9 cellular contexts compared by ENCODE assay signal in the genomic region with DNA sequence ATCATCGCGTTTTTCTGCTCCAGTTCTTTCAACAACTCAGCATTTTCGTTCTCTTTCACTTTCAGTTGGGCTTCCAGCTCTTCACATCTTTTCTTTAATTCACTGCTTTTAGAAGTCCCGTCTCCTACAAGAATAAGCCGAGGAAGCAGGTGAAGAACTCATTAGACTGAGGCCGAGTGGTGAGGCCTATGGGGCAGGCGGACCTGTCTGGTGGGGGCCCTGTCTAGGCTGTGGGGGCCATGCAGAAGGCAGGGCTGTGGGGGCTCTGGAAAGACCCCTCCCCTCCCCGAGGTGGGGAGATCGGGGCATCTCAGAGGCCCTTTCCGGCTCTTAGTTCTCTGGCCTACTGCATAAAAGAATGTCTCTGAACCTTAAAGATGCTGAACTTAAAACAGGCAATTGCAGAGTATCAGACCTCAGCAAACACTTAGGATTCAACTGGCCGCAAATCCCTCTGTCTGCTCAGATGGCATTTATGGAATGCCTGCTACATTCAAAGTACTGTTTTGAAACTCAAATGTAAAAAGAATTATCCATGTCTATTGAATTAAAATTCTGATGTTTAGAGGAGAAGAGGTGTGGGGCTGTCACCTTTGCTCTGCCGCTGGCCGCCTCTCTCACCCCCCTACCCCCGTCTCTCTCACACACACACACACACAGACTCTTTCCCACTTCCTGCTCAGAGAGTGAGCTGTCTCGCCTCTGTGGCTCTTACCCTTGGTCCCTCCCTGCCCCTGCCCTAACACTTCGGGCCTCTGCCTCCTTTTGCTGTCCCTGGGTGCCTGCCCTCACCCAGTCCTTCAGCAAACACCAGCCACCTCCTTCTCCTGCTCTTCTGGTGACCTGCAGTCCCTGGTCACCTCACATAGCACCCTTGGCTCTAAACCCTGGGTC. TPM values are rescaled to one million over a fixed set of nuclear protein-coding genes. Genes with fewer than 3 reads are reported as not detected.
DNase-seq lines count a peak whose midpoint lies in the region; ATAC-seq, FAIRE-seq and TF ChIP-seq lines count a peak whose summit lies in the region.
"Had no signal": no experiment of that assay in that cellular context is flagged by ENCODE, and none has a peak within 500 bp of the region (broad histone marks: within the 10 kb centered on the region; RNA-seq: fewer than 3 reads in every experiment).

No MANE protein-coding gene starts in this region.

- no peak overlapping the region for H3K18ac ChIP-seq in H9 (ENCODE audit: insufficient read length, low read depth, low read length)

- POLR2A ChIA-PET in HepG2 (lab: Yijun Ruan, JAX): no interaction called here
- POLR2A ChIA-PET in naive thymus-derived CD8-positive, alpha-beta T cell (lab: Charles Lee): interaction anchor here (0.6 to 1.1 kb wide), 4 partner anchors 34 to 69 kb away, joined by 3 to 5 read pairs (median 3); a partner anchor contains a TSS

- no peak overlapping the region for H3T11ph ChIP-seq in H9 (ENCODE audit: low read length)

- no peak for TF ChIP-seq EP300 in HepG2 (IDR thresholded peaks at IDR 0.05; ENCODE audit: low read depth in 2 of 2, low read length in 2 of 2)
- TF ChIP-seq EP300 in HepG2 (CRISPR knock-in tag; IDR thresholded peaks at IDR 0.05; ENCODE audit: borderline replicate concordance): no peak

- peaks cover 25 to 50% (median 40%) of the 10 kb centered on the region in 4 donors for H3K4me1 Mint-ChIP-seq in naive thymus-derived CD8-positive, alpha-beta T cell
- peaks cover 0 to 4% of the 10 kb centered on the region in 2 experiments; a peak in 2 of 4 replicates for H3K4me1 Mint-ChIP-seq in H9

- H4K20me1 ChIP-seq in HepG2 (ENCODE audit: insufficient read depth, low read length): no peaks in the 10 kb centered on the region
- no peaks in the 10 kb centered on the region for H4K20me1 ChIP-seq in H9 (ENCODE audit: control insufficient read depth, insufficient read depth, insufficient read length)

- H2BK15ac ChIP-seq in H9 (ENCODE audit: low read depth, low read length): no peak overlapping the region

- ATAC-seq in right lobe of liver: peak; percentile 38 to 68 (median 44)
- no peak for ATAC-seq in HepG2
- peak; percentile 92 to 94 for ATAC-seq in naive thymus-derived CD8-positive, alpha-beta T cell
- no peak for ATAC-seq in HG02571 (IDR thresholded peaks at IDR 0.05; ENCODE audit: unreplicated experiment)

- H2AFZ ChIP-seq in HepG2 (ENCODE audit: low read length) (no peak overlapping the region), H9 (ENCODE audit: low read length) (no peak overlapping the region)

- no peak overlapping the region for H3K56ac ChIP-seq in H9 (ENCODE audit: insufficient read length, low read depth, low read length)

- H3K23ac ChIP-seq in H9 (ENCODE audit: insufficient read length, low read depth, low read length): no peak overlapping the region

- no peak overlapping the region for H2BK12ac ChIP-seq in H9 (ENCODE audit: insufficient read length, low read depth, low read length)

- no peaks in the 10 kb centered on the region for H3K79me2 ChIP-seq in HepG2 (ENCODE audit: insufficient read depth, low read length)
- no peaks in the 10 kb centered on the region for H3K79me2 ChIP-seq in H9 (ENCODE audit: insufficient read depth, low read length)

- no peak overlapping the region for H4K91ac ChIP-seq in H9 (ENCODE audit: insufficient read length, low read depth, low read length)

- H3K27ac ChIP-seq in right lobe of liver (no peak overlapping the region), HepG2 (ENCODE audit: extremely low read length, insufficient read depth, low read length) (no peak overlapping the region), H9 (ENCODE audit: insufficient read length, low read depth, low read length) (no peak overlapping the region)

- TF ChIP-seq POLR2A in right lobe of liver (IDR thresholded peaks at IDR 0.05) (no peak), HepG2 (IDR thresholded peaks at IDR 0.05; ENCODE audit: insufficient read depth in 1 of 2, low read depth in 2 of 2, low read length in 2 of 2) (no peak)

- no peak overlapping the region for H4K8ac ChIP-seq in H9 (replicated peaks; ENCODE audit: insufficient read length, low read depth, low read length)

- H3K79me1 ChIP-seq in H9 (ENCODE audit: insufficient read depth, low read depth, low read length, poor library complexity, severe bottlenecking): no peaks in the 10 kb centered on the region

- TF ChIP-seq CTCF in right lobe of liver (IDR thresholded peaks at IDR 0.05) (no peak), HepG2 (CRISPR knock-in tag; IDR thresholded peaks at IDR 0.05) (no peak), H9 (conservative IDR thresholded peaks at IDR 0.05) (no peak)

- H2AK5ac ChIP-seq in H9 (ENCODE audit: insufficient read length, low read length): no peak overlapping the region

- H3K36me3 ChIP-seq in right lobe of liver (no peaks in the 10 kb centered on the region), HepG2 (replicated peaks in 1 of 2; ENCODE audit: control insufficient read depth in 1 of 2, insufficient read depth in 2 of 2, low read length in 2 of 2) (peaks cover 0 to 5% of the 10 kb centered on the region in 2 experiments; a peak in 1 of 5 replicates)

- H3K27me3 ChIP-seq in right lobe of liver (no peaks in the 10 kb centered on the region), HepG2 (ENCODE audit: control insufficient read depth in 1 of 2, insufficient read depth in 2 of 2, low read length in 2 of 2) (no peaks in the 10 kb centered on the region; a peak in 1 of 5 replicates), H9 (ENCODE audit: insufficient read depth, low read length) (no peaks in the 10 kb centered on the region)

- peaks cover 14 to 33% (median 25%) of the 10 kb centered on the region in 3 donors for H3K36me3 Mint-ChIP-seq in naive thymus-derived CD8-positive, alpha-beta T cell
- H3K36me3 Mint-ChIP-seq in H9 (ENCODE audit: insufficient read depth in 1 of 3, low read depth in 3 of 3): peaks cover 0 to 4% (median 0%) of the 10 kb centered on the region in 3 experiments; a peak in 1 of 7 replicates

- no peaks in the 10 kb centered on the region for H3K4me1 ChIP-seq in right lobe of liver
- no peaks in the 10 kb centered on the region for H3K4me1 ChIP-seq in HepG2 (ENCODE audit: insufficient read depth, low read length)
- H3K4me1 ChIP-seq in H9 (ENCODE audit: insufficient read depth, low read length): no peaks in the 10 kb centered on the region

- H3K23me2 ChIP-seq in H9 (ENCODE audit: insufficient read length, low read depth, low read length, poor library complexity, severe bottlenecking): no peaks in the 10 kb centered on the region

- CTCF ChIA-PET in HepG2 (lab: Yijun Ruan, JAX; ENCODE audit: low intra/inter-chr PET ratio, low total read pairs): no interaction called here

- no peak overlapping the region for H3K4me2 ChIP-seq in HepG2 (ENCODE audit: low read depth, low read length)
- no peak overlapping the region for H3K4me2 ChIP-seq in H9 (ENCODE audit: insufficient read depth, insufficient read length, low read length)

- H2BK120ac ChIP-seq in H9 (ENCODE audit: low read depth, low read length, poor library complexity, severe bottlenecking): no peak overlapping the region

- H4K5ac ChIP-seq in H9 (ENCODE audit: insufficient read length, low read depth, low read length): no peak overlapping the region

- FAIRE-seq in HepG2 (lab: Jason Lieb, UNC): no peak

- H3K9ac ChIP-seq in HepG2 (ENCODE audit: insufficient read depth, low read depth, low read length) (no peak overlapping the region), H9 (ENCODE audit: extremely low read depth, insufficient read length, low read length) (no peak overlapping the region)

- no peak overlapping the region for H2BK20ac ChIP-seq in H9 (ENCODE audit: low read depth, low read length, poor library complexity, severe bottlenecking)

- H3K4ac ChIP-seq in H9 (ENCODE audit: low read depth, low read length): no peak overlapping the region

- in situ Hi-C loops in HepG2 (cut with HindIII; ENCODE audit: extremely low pct_ligation_motif_present, low pct_unique_long_range_greater_than_20kb): no loop called here

- no peak overlapping the region for H3K4me3 ChIP-seq in right lobe of liver
- H3K4me3 ChIP-seq in HepG2 (replicated peaks in 1 of 3; ENCODE audit: insufficient read depth in 1 of 3, low read depth in 2 of 3, low read length in 3 of 3): no peak overlapping the region

- DNase-seq in right lobe of liver (no peak), HepG2 (ENCODE audit: low spot score) (no peak), NCI-H2196 (lab: John Stamatoyannopoulos, UW; ENCODE audit: unreplicated experiment) (no peak), mucosa of gallbladder (ENCODE audit: low spot score) (no peak), H9 (no peak)
- DNase-seq in activated naive CD4-positive, alpha-beta T cell treated with anti-CD3 and anti-CD28 coated beads, Interleukin-2, amount 50 U/mL, for 16 hours: peak; percentile 35
- peak in 9 of 10 donors; percentile 11 to 79 (median 51) for DNase-seq in naive thymus-derived CD8-positive, alpha-beta T cell
- DNase-seq: NCI-H1930 had no signal

- BruUV-seq in HepG2 (replicated peaks; lab: Mats Ljungman, UMichigan): no TSS peak

- intact Hi-C loops in right lobe of liver (cut with DNase I): loop anchor here in 1 of 2 donors (10.0 kb wide), 1 partner anchor 367 kb away; no protein-coding TSS in a partner anchor
- intact Hi-C loops in HepG2 (cut with micrococcal nuclease; ENCODE audit: unreplicated experiment): no loop called here

- H3K4me3 Mint-ChIP-seq in naive thymus-derived CD8-positive, alpha-beta T cell: peak overlapping the region; percentile 68 to 89 (median 78)
- no peak overlapping the region for H3K4me3 Mint-ChIP-seq in H9

- no peak for TF ChIP-seq RAD21 in HepG2 (CRISPR knock-in tag; IDR thresholded peaks at IDR 0.05)

- WGBS in right lobe of liver (ENCODE audit: insufficient coverage, low coverage, low lambda C conversion rate, missing lambda C conversion rate): 63% methylated on average over 15 of the region's 16 CpGs
- WGBS in HepG2 (ENCODE audit: low lambda C conversion rate): 87% methylated on average over 16 of the region's 16 CpGs
- no CpG with 5 or more reads among the region's 16 CpGs for WGBS in H9 (ENCODE audit: extremely low coverage, insufficient read length, low lambda C conversion rate)

- no peaks in the 10 kb centered on the region for H3K9me3 ChIP-seq in right lobe of liver
- no peaks in the 10 kb centered on the region for H3K9me3 ChIP-seq in HepG2 (ENCODE audit: low read length)
- H3K9me3 ChIP-seq in H9 (ENCODE audit: control insufficient read depth, low read depth, low read length): no peaks in the 10 kb centered on the region

- no peak overlapping the region for H2BK5ac ChIP-seq in H9 (ENCODE audit: insufficient read length, low read length)

- no peak overlapping the region for H3K14ac ChIP-seq in H9 (ENCODE audit: insufficient read depth, low read length)

- H3K9me3 Mint-ChIP-seq in naive thymus-derived CD8-positive, alpha-beta T cell: peaks cover 0 to 3% (median 0%) of the 10 kb centered on the region in 9 donors
- peaks cover 4 to 5% of the 10 kb centered on the region in 2 experiments; a peak in 4 of 5 replicates for H3K9me3 Mint-ChIP-seq in H9

- H3K27ac Mint-ChIP-seq in naive thymus-derived CD8-positive, alpha-beta T cell: peak overlapping the region; percentile 80 to 96 (median 93)
- peak overlapping the region in 1 of 3 experiments; percentile 32; a peak in 2 of 7 replicates for H3K27ac Mint-ChIP-seq in H9

- H3K27me3 Mint-ChIP-seq in naive thymus-derived CD8-positive, alpha-beta T cell: no peaks in the 10 kb centered on the region
- H3K27me3 Mint-ChIP-seq in H9 (ENCODE audit: low read depth): peaks cover 88% of the 10 kb centered on the region

RNA-seq across cellular contexts. Expression of a gene that starts 34.7 kb away (rescaled TPM):
- total RNA-seq in right lobe of liver: 10 to 100 TPM; 12.5 to 17.5 (median 16.1) TPM
- total RNA-seq in HepG2 (2016; rRNA removed; fragmentation: Illumina TruSeq; extraction: Trizol): 4.6 and 5.4 TPM in 2 replicates
- total RNA-seq in HepG2 (2016; cell fraction: cytosol; rRNA removed; fragmentation: Illumina TruSeq; extraction: Trizol; ENCODE audit: low read depth): 6.8 and 8.3 TPM in 2 replicates
- total RNA-seq in HepG2 (2016; cell fraction: insoluble cytoplasmic fraction; rRNA removed; fragmentation: Illumina TruSeq; extraction: Trizol): 3.3 and 3.9 TPM in 2 replicates
- 15.8 and 17.8 TPM in 2 replicates for total RNA-seq in HepG2 (2016; cell fraction: membrane; rRNA removed; fragmentation: Illumina TruSeq; extraction: Trizol)
- 5.2 and 5.7 TPM in 2 replicates for total RNA-seq in HepG2 (2016; cell fraction: nucleus; rRNA removed; fragmentation: Illumina TruSeq; extraction: Trizol)
- 14.7 and 17.0 TPM in 2 replicates for polyA plus RNA-seq in HepG2 (2011; rRNA removed)
- polyA plus RNA-seq in HepG2 (2011; cell fraction: cytosol; rRNA removed): 12.2 and 12.3 TPM in 2 replicates
- polyA plus RNA-seq in HepG2 (2011; cell fraction: nucleus; rRNA removed): 19.1 and 22.3 TPM in 2 replicates
- 19.7 and 20.6 TPM in 2 replicates for polyA plus RNA-seq in HepG2 (2012)
- polyA plus RNA-seq in HepG2 (2016; cell fraction: cytosol; fragmentation: Illumina TruSeq; extraction: Trizol; ENCODE audit: low read depth): 46.0 and 49.0 TPM in 2 replicates
- 12.2 and 19.6 TPM in 2 replicates for polyA plus RNA-seq in HepG2 (2016; cell fraction: insoluble cytoplasmic fraction; fragmentation: Illumina TruSeq; extraction: Trizol; ENCODE audit: low read depth)
- polyA plus RNA-seq in HepG2 (2016; cell fraction: membrane; fragmentation: Illumina TruSeq; extraction: Trizol; ENCODE audit: low read depth): 66.4 and 70.7 TPM in 2 replicates
- 21.7 and 23.0 TPM in 2 replicates for polyA plus RNA-seq in HepG2 (2016; cell fraction: nucleus; fragmentation: Illumina TruSeq; extraction: Trizol; ENCODE audit: insufficient read depth, low read depth)
- 4.1 and 12.5 TPM in 2 replicates for polyA minus RNA-seq in HepG2 (2011; rRNA and poly(A)+ RNA removed; ENCODE audit: low replicate concordance)
- 4.6 and 5.2 TPM in 2 replicates for polyA minus RNA-seq in HepG2 (2011; cell fraction: cytosol; rRNA and poly(A)+ RNA removed)
- polyA minus RNA-seq in HepG2 (2011; cell fraction: nucleus; rRNA and poly(A)+ RNA removed): 14.3 and 19.6 TPM in 2 replicates
- 10 to 100 TPM; 23.3 to 28.2 TPM for total RNA-seq in naive thymus-derived CD8-positive, alpha-beta T cell
- polyA plus RNA-seq in naive thymus-derived CD8-positive, alpha-beta T cell: 10 to 100 TPM; 16.7 to 34.0 (median 21.1) TPM
- 45.6 TPM for total RNA-seq in mucosa of gallbladder
- 1.0 and 1.3 TPM in 2 replicates for total RNA-seq in H9 (2021)

RNA-seq across cellular contexts. Expression of a gene that starts 35.1 kb away (rescaled TPM):
- total RNA-seq in right lobe of liver: 10 to 100 TPM; 37.3 to 46.5 (median 43.2) TPM
- total RNA-seq in HepG2 (2016; rRNA removed; fragmentation: Illumina TruSeq; extraction: Trizol): 56.5 and 109 TPM in 2 replicates
- total RNA-seq in HepG2 (2016; cell fraction: cytosol; rRNA removed; fragmentation: Illumina TruSeq; extraction: Trizol; ENCODE audit: low read depth): 17.1 and 19.6 TPM in 2 replicates
- total RNA-seq in HepG2 (2016; cell fraction: insoluble cytoplasmic fraction; rRNA removed; fragmentation: Illumina TruSeq; extraction: Trizol): 63.9 and 99.8 TPM in 2 replicates
- total RNA-seq in HepG2 (2016; cell fraction: membrane; rRNA removed; fragmentation: Illumina TruSeq; extraction: Trizol): 84.3 and 86.0 TPM in 2 replicates
- 64.5 and 64.7 TPM in 2 replicates for total RNA-seq in HepG2 (2016; cell fraction: nucleus; rRNA removed; fragmentation: Illumina TruSeq; extraction: Trizol)
- 43.9 and 46.1 TPM in 2 replicates for polyA plus RNA-seq in HepG2 (2011; rRNA removed)
- 25.5 and 35.4 TPM in 2 replicates for polyA plus RNA-seq in HepG2 (2011; cell fraction: cytosol; rRNA removed)
- polyA plus RNA-seq in HepG2 (2011; cell fraction: nucleus; rRNA removed): 44.8 and 58.7 TPM in 2 replicates
- 43.4 and 52.1 TPM in 2 replicates for polyA plus RNA-seq in HepG2 (2012)
- polyA plus RNA-seq in HepG2 (2016; cell fraction: cytosol; fragmentation: Illumina TruSeq; extraction: Trizol; ENCODE audit: low read depth): 20.6 and 23.0 TPM in 2 replicates
- polyA plus RNA-seq in HepG2 (2016; cell fraction: insoluble cytoplasmic fraction; fragmentation: Illumina TruSeq; extraction: Trizol; ENCODE audit: low read depth): 101 and 102 TPM in 2 replicates
- 67.1 and 72.2 TPM in 2 replicates for polyA plus RNA-seq in HepG2 (2016; cell fraction: membrane; fragmentation: Illumina TruSeq; extraction: Trizol; ENCODE audit: low read depth)
- 80.2 and 81.9 TPM in 2 replicates for polyA plus RNA-seq in HepG2 (2016; cell fraction: nucleus; fragmentation: Illumina TruSeq; extraction: Trizol; ENCODE audit: insufficient read depth, low read depth)
- polyA minus RNA-seq in HepG2 (2011; rRNA and poly(A)+ RNA removed; ENCODE audit: low replicate concordance): 36.2 and 75.5 TPM in 2 replicates
- polyA minus RNA-seq in HepG2 (2011; cell fraction: cytosol; rRNA and poly(A)+ RNA removed): 24.4 and 29.4 TPM in 2 replicates
- polyA minus RNA-seq in HepG2 (2011; cell fraction: nucleus; rRNA and poly(A)+ RNA removed): 53.6 and 59.6 TPM in 2 replicates
- 10 to 100 TPM; 43.9 to 47.9 TPM for total RNA-seq in naive thymus-derived CD8-positive, alpha-beta T cell
- 10 to 100 TPM in 2 of 3 donors, 1 to 10 TPM in 1; 9.4 to 10.8 (median 10.3) TPM for polyA plus RNA-seq in naive thymus-derived CD8-positive, alpha-beta T cell
- 146 TPM for total RNA-seq in mucosa of gallbladder
- 29.5 and 31.7 TPM in 2 replicates for total RNA-seq in H9 (2021)

Comparison
In these comparisons a context has a peak if more than half of its experiments do, and no peak if none do; other contexts are left out.
1. ATAC-seq: peak in right lobe of liver (4 of 4) and naive thymus-derived CD8-positive, alpha-beta T cell (2 of 2); none in HepG2 (single experiment) and HG02571 (single experiment).
2. DNase-seq: peak in activated naive CD4-positive, alpha-beta T cell treated with anti-CD3 and anti-CD28 coated beads, Interleukin-2, amount 50 U/mL, for 16 hours (single experiment) and naive thymus-derived CD8-positive, alpha-beta T cell (9 of 10); none in right lobe of liver (0 of 3), HepG2 (single experiment), NCI-H2196 (single experiment), mucosa of gallbladder (single experiment) and H9 (single experiment).
3. H3K4me3 Mint-ChIP-seq: peak in naive thymus-derived CD8-positive, alpha-beta T cell (10 of 10); none in H9 (0 of 2).